In the genomic region with DNA sequence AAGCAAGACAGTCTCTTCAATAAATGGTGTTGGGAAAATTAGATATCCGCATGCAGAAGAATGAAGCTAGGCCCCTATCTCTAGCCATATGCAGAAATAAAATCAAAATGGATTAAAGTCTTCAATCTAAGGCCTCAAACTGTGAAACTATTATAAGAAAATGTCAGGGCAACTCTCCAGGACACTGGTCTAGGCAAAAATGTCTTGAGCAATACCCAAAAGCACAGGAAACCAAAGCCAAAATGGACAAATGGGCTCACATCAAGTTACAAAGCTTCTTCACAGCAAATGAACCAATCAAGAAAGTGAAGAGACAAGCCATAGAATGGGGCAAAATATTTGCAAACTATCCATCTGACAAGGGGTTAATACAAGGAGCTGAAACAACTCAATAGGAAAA, we compare ENCODE assay signal across 20 cellular contexts.
"Had no signal": no experiment of that assay in that cellular context is flagged by ENCODE, and none has a peak within 500 bp of the region (broad histone marks: within the 10 kb centered on the region; RNA-seq: fewer than 3 reads in every experiment).

No MANE protein-coding gene starts in this region.

- H3K4me1 ChIP-seq: esophagus squamous epithelium, gastrocnemius medialis, heart right ventricle, left lung, lower lobe of right lung had no signal

- H3K9me3 ChIP-seq: gastrocnemius medialis, lower lobe of right lung had no signal

- H3K27me3 ChIP-seq: esophagus squamous epithelium, gastrocnemius medialis, heart right ventricle, left lung had no signal

- H3K4me3 ChIP-seq: coronary artery, esophagus squamous epithelium, gastrocnemius medialis, heart right ventricle, left lung, lower lobe of right lung, mucosa of descending colon had no signal

- H3K36me3 ChIP-seq: esophagus squamous epithelium, gastrocnemius medialis, heart right ventricle, left lung, lower lobe of right lung had no signal

- H3K27ac ChIP-seq: coronary artery, epithelial cell of prostate, esophagus squamous epithelium, gastrocnemius medialis, heart right ventricle, left lung, lower lobe of right lung had no signal

- DNase-seq: effector CD8-positive, alpha-beta T cell; effector memory CD8-positive, alpha-beta T cell; endodermal cell; erythroblast; esophagus squamous epithelium; foreskin fibroblast; foreskin melanocyte; gastrocnemius medialis; glutamatergic neuron; head of caudate nucleus; heart right ventricle; hippocampal formation; left cardiac atrium; left lung; left ventricle myocardium superior; lower lobe of right lung; mesenchymal stem cell; mucosa of descending colon had no signal
